1 cellular context compared by ENCODE assay signal in the genomic region with DNA sequence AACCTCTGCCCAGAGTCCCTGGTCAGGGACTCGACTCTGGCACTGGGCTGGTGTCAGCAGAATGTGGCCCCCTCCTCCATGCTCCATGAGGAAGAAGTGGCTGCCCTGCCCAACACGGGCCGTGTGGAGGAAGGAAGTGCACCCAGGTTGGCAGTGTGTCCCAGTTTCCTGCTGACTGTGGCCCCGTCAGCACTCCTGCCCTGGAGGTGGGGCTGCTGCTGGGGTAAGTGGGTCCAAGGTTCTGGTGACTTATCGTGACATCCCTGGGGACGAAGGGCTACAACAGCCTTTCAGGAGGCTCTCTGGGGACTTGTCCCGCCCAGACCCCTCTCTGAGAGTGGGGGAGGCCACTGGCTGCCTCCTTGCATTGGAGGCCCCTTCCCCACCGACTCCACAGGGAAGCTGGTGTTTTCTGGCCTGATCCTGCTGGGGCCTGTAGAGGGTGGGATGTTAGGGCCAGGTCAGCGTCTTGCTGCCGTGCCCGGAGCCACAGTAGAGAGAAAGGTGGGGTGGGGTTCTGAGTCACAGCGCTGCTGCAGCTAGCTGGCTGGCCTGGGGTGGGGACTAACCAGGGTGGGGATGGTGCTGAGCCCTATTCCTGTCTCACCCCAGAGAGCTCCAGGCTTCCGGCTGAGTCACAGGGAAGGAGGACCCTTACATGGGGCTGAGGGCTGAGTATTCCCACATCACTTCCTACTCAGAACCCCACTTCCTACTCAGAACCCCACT.
TF ChIP-seq lines count a peak whose summit lies in the region.

No MANE protein-coding gene starts in this region.

TF ChIP-seq in HepG2, 621 proteins besides CTCF, POLR2A, EP300 and RAD21:
- TF ChIP-seq HNRNPL (IDR thresholded peaks at IDR 0.05; ENCODE audit: low read depth, low read length) = 0 out of 2 replicates have a peak, but pooled peaks have one; percentile 18
- 0 out of 2 replicates have a peak, but pooled peaks have one; percentile 20 for TF ChIP-seq RXRA (CRISPR knock-in tag; IDR thresholded peaks at IDR 0.05)
- TF ChIP-seq, protein P1, sequence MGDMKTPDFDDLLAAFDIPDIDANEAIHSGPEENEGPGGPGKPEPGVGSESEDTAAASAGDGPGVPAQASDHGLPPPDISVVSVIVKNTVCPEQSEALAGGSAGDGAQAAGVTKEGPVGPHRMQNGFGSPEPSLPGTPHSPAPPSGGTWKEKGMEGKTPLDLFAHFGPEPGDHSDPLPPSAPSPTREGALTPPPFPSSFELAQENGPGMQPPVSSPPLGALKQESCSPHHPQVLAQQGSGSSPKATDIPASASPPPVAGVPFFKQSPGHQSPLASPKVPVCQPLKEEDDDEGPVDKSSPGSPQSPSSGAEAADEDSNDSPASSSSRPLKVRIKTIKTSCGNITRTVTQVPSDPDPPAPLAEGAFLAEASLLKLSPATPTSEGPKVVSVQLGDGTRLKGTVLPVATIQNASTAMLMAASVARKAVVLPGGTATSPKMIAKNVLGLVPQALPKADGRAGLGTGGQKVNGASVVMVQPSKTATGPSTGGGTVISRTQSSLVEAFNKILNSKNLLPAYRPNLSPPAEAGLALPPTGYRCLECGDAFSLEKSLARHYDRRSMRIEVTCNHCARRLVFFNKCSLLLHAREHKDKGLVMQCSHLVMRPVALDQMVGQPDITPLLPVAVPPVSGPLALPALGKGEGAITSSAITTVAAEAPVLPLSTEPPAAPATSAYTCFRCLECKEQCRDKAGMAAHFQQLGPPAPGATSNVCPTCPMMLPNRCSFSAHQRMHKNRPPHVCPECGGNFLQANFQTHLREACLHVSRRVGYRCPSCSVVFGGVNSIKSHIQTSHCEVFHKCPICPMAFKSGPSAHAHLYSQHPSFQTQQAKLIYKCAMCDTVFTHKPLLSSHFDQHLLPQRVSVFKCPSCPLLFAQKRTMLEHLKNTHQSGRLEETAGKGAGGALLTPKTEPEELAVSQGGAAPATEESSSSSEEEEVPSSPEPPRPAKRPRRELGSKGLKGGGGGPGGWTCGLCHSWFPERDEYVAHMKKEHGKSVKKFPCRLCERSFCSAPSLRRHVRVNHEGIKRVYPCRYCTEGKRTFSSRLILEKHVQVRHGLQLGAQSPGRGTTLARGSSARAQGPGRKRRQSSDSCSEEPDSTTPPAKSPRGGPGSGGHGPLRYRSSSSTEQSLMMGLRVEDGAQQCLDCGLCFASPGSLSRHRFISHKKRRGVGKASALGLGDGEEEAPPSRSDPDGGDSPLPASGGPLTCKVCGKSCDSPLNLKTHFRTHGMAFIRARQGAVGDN (CRISPR knock-in tag; IDR thresholded peaks at IDR 0.05) = peak; percentile 58; the same call in 1 of the 2 replicates
- TF ChIP-seq ZNF776 (CRISPR knock-in tag; IDR thresholded peaks at IDR 0.05) = peak; percentile 21; the same call in 1 of the 2 replicates
- 0 out of 2 replicates have a peak, but pooled peaks have one; percentile 26 for TF ChIP-seq HIC2 (CRISPR knock-in tag; IDR thresholded peaks at IDR 0.05; ENCODE audit: low read depth)
- TF ChIP-seq, protein P2, sequence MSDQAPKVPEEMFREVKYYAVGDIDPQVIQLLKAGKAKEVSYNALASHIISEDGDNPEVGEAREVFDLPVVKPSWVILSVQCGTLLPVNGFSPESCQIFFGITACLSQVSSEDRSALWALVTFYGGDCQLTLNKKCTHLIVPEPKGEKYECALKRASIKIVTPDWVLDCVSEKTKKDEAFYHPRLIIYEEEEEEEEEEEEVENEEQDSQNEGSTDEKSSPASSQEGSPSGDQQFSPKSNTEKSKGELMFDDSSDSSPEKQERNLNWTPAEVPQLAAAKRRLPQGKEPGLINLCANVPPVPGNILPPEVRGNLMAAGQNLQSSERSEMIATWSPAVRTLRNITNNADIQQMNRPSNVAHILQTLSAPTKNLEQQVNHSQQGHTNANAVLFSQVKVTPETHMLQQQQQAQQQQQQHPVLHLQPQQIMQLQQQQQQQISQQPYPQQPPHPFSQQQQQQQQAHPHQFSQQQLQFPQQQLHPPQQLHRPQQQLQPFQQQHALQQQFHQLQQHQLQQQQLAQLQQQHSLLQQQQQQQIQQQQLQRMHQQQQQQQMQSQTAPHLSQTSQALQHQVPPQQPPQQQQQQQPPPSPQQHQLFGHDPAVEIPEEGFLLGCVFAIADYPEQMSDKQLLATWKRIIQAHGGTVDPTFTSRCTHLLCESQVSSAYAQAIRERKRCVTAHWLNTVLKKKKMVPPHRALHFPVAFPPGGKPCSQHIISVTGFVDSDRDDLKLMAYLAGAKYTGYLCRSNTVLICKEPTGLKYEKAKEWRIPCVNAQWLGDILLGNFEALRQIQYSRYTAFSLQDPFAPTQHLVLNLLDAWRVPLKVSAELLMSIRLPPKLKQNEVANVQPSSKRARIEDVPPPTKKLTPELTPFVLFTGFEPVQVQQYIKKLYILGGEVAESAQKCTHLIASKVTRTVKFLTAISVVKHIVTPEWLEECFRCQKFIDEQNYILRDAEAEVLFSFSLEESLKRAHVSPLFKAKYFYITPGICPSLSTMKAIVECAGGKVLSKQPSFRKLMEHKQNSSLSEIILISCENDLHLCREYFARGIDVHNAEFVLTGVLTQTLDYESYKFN (CRISPR knock-in tag; conservative IDR thresholded peaks at IDR 0.05) = 0 out of 2 replicates have a peak, but pooled peaks have one; percentile 26
- TF ChIP-seq ZNF883 (CRISPR knock-in tag; IDR thresholded peaks at IDR 0.05; ENCODE audit: not compliant biosample characterization) = no peak
- no peak for TF ChIP-seq ZNF777 (CRISPR knock-in tag; IDR thresholded peaks at IDR 0.05)
- peak; percentile 39; the same call in 1 of the 2 replicates for TF ChIP-seq SP2 (CRISPR knock-in tag; IDR thresholded peaks at IDR 0.05)
- TF ChIP-seq MBNL3 (CRISPR knock-in tag; conservative IDR thresholded peaks at IDR 0.05) = no peak
